8 cellular contexts compared by ENCODE assay signal in the genomic region with DNA sequence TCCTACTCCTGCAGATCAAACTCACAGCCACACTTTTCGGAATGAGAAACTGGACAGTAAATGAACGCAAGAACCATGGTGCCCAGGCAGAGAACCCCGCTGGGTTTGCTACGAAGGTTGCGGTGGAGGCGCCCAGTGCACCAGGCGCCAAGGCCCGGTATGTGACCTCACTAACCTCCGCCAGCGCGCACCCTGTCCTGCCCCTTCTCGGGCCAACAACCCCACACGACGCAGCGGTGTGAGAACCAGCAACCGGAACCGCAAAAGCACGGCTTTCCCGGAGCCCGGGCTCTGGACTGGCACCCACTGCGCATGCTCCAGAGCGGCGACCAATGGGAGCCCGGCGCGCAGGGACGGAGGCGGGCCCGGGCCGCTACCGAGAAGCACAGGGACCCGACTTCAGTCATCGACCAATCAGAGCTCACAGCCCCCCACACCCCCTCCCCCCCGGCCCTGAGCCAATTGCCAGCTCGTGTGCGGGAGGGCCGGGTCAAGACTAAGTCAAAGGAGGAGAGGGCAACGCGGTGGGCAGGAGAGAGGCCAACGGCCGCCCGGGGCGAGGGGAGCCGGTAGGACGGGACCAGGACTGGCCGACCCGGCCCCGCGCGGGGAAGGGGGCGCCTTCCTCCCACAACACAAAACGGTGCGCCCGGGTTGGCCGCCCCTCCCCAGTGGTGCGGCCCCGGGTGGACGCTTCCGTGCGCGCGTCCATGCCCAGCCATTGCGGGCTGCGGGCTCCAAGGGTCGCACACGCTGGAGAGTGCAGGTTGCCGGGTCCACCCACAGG. TPM values are rescaled to one million over a fixed set of nuclear protein-coding genes. Genes with fewer than 3 reads are reported as not detected.
DNase-seq lines count a peak whose midpoint lies in the region; ATAC-seq, FAIRE-seq and TF ChIP-seq lines count a peak whose summit lies in the region.

No MANE protein-coding gene starts in this region.

- peak overlapping the region; percentile 67 for H3K4me3 ChIP-seq in bronchial epithelial cell (ENCODE audit: low read depth, low read length)
- peak overlapping the region; percentile 48 to 88 (median 60) for H3K4me3 ChIP-seq in spleen

- H3K27me3 Mint-ChIP-seq in WTC11 (ENCODE audit: low read depth): no peaks in the 10 kb centered on the region; the same call in 1 of the 2 replicates

- no peaks in the 10 kb centered on the region for H3K9me3 ChIP-seq in spleen

- no peaks in the 10 kb centered on the region for H3K9me3 Mint-ChIP-seq in WTC11

- DNase-seq in AG08396 (ENCODE audit: low spot score) (peak; percentile 99), NCI-H2227 treated with DMSO at 0.1 percent for 48 hours (lab: John Stamatoyannopoulos, UW) (peak; percentile 90), WTC11 (ENCODE audit: low spot score) (peak; percentile 86), bronchial epithelial cell (ENCODE audit: low read depth) (peak; percentile 68), inferior parietal cortex (ENCODE audit: extremely low spot score) (peak; percentile 81), spleen (peak; percentile 94)

- H3K4me3 Mint-ChIP-seq in WTC11: peak overlapping the region; percentile 88

- peak overlapping the region; percentile 73 to 96 (median 90) for H3K27ac ChIP-seq in spleen

- WGBS in spleen, 5 donors: 0 to 52% (median 2%) methylated on average over 10 to 67 of the region's 67 CpGs

- H3K27me3 ChIP-seq in bronchial epithelial cell (ENCODE audit: control insufficient read depth, insufficient read depth, low read length) (no peaks in the 10 kb centered on the region), spleen (replicated peaks in 1 of 7) (no peaks in the 10 kb centered on the region)

- CTCF ChIA-PET in WTC11 (lab: Charles Lee): interaction anchor here (1.0 to 1.4 kb wide), 3 partner anchors 28 to 86 kb away, joined by 3 to 9 read pairs (median 5); no protein-coding TSS in a partner anchor

- intact Hi-C loops in spleen (cut with DNase I; ENCODE audit: low total_unique reads): no loop called here

- peaks cover 0 to 43% (median 9%) of the 10 kb centered on the region in 6 donors for H3K4me1 ChIP-seq in spleen

- peak; percentile 6 to 55 (median 53) for TF ChIP-seq POLR2A in spleen (IDR thresholded peaks at IDR 0.05)

- H3K4me1 Mint-ChIP-seq in WTC11: peaks cover 4% of the 10 kb centered on the region

- no peaks in the 10 kb centered on the region for H3K36me3 Mint-ChIP-seq in WTC11

- H3K36me3 ChIP-seq in bronchial epithelial cell (ENCODE audit: control insufficient read depth, insufficient read depth, low read length) (no peaks in the 10 kb centered on the region), spleen (no peaks in the 10 kb centered on the region)

- no peak for FAIRE-seq in bronchial epithelial cell (lab: Jason Lieb, UNC)

- peak overlapping the region; percentile 78 for H3K27ac Mint-ChIP-seq in WTC11

- POLR2A ChIA-PET in WTC11 (lab: Charles Lee): interaction anchor here (0.9 to 1.5 kb wide), 9 partner anchors 20 to 593 kb away, joined by 3 to 5 read pairs (median 3); a partner anchor contains a TSS

- TF ChIP-seq CTCF in WTC11 (IDR thresholded peaks at IDR 0.05) (no peak), bronchial epithelial cell (IDR thresholded peaks at IDR 0.05; ENCODE audit: insufficient read depth, low read length, severe bottlenecking) (no peak), spleen (IDR thresholded peaks at IDR 0.05 in 8 of 11, conservative IDR thresholded peaks at IDR 0.05 in 3 of 11) (no peak)

- ATAC-seq in GM19023 (IDR thresholded peaks at IDR 0.05; ENCODE audit: unreplicated experiment) (peak; percentile 93), HG03175 (IDR thresholded peaks at IDR 0.05; ENCODE audit: unreplicated experiment) (peak; percentile 93), WTC11 (peak; percentile 95)

TF ChIP-seq in WTC11, 78 proteins besides CTCF, POLR2A, EP300 and RAD21:
- TF ChIP-seq, protein P1, sequence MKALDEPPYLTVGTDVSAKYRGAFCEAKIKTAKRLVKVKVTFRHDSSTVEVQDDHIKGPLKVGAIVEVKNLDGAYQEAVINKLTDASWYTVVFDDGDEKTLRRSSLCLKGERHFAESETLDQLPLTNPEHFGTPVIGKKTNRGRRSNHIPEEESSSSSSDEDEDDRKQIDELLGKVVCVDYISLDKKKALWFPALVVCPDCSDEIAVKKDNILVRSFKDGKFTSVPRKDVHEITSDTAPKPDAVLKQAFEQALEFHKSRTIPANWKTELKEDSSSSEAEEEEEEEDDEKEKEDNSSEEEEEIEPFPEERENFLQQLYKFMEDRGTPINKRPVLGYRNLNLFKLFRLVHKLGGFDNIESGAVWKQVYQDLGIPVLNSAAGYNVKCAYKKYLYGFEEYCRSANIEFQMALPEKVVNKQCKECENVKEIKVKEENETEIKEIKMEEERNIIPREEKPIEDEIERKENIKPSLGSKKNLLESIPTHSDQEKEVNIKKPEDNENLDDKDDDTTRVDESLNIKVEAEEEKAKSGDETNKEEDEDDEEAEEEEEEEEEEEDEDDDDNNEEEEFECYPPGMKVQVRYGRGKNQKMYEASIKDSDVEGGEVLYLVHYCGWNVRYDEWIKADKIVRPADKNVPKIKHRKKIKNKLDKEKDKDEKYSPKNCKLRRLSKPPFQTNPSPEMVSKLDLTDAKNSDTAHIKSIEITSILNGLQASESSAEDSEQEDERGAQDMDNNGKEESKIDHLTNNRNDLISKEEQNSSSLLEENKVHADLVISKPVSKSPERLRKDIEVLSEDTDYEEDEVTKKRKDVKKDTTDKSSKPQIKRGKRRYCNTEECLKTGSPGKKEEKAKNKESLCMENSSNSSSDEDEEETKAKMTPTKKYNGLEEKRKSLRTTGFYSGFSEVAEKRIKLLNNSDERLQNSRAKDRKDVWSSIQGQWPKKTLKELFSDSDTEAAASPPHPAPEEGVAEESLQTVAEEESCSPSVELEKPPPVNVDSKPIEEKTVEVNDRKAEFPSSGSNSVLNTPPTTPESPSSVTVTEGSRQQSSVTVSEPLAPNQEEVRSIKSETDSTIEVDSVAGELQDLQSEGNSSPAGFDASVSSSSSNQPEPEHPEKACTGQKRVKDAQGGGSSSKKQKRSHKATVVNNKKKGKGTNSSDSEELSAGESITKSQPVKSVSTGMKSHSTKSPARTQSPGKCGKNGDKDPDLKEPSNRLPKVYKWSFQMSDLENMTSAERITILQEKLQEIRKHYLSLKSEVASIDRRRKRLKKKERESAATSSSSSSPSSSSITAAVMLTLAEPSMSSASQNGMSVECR (CRISPR knock-in tag; IDR thresholded peaks at IDR 0.05; ENCODE audit: borderline replicate concordance): no peak
- TF ChIP-seq NFYB (CRISPR knock-in tag; conservative IDR thresholded peaks at IDR 0.05; ENCODE audit: low read depth): peak; percentile 79
- TF ChIP-seq SP1 (CRISPR knock-in tag; conservative IDR thresholded peaks at IDR 0.05): 0 out of 2 replicates have a peak, but pooled peaks have one; percentile 15

RNA-seq across cellular contexts. Expression of a gene that starts 7.3 kb away (rescaled TPM):
- 0.79 to 1.6 TPM (median 0.96 TPM) in 3 replicates for total RNA-seq in WTC11 (2021)
- total RNA-seq in bronchial epithelial cell: not detected in 2 replicates
- 100 to 1,000 TPM in 5 of 7 donors, 10 to 100 TPM in 2; 99.3 to 169 (median 107) TPM for total RNA-seq in spleen
- polyA plus RNA-seq in spleen: 10 to 100 TPM; 53.5 to 64.8 (median 56.2) TPM

RNA-seq across cellular contexts. Expression of a gene that starts 20.2 kb away (rescaled TPM):
- total RNA-seq in WTC11 (2021) (14.2 to 16.5 TPM (median 16.4 TPM) in 3 replicates), bronchial epithelial cell (1.2 and 1.3 TPM in 2 replicates), spleen (1 to 10 TPM; 6.2 to 9.2 (median 7.4) TPM)
- polyA plus RNA-seq in spleen: 1 to 10 TPM; 4.0 to 6.7 (median 4.9) TPM

Comparison
In these comparisons a context has a peak if more than half of its experiments do, and no peak if none do; other contexts are left out.
1. Peak in every context shown above with its lines: DNase-seq, ATAC-seq, H3K4me3 ChIP-seq and H3K27ac ChIP-seq.
2. RNA of a gene that starts 7.3 kb away (total RNA-seq): 99.3 to 169 TPM in spleen; 0.79 to 1.6 TPM in WTC11 and not detected in bronchial epithelial cell; every median in the first group is over 10 times any median in the second.